Comparison of ENCODE assay signal across 10 cellular contexts in genomic region chr1:239997515-239998311, GRCh38.
A peak's percentile ranks its signal among the peaks of the same experiment; 100 is the strongest.
DNase-seq lines count a peak whose midpoint lies in the region; ATAC-seq lines count a peak whose summit lies in the region.
"Had no signal": no experiment of that assay in that cellular context is flagged by ENCODE, and none has a peak within 500 bp of the region (broad histone marks: within the 10 kb centered on the region; RNA-seq: fewer than 3 reads in every experiment).

No MANE protein-coding gene starts in this region.

- no peak overlapping the region for H3K27ac Mint-ChIP-seq in activated naive CD4-positive, alpha-beta T cell treated with anti-CD3 and anti-CD28 coated beads, Interleukin-2, amount 50 U/mL, for 24 hours
- no peak overlapping the region for H3K27ac Mint-ChIP-seq in activated naive CD4-positive, alpha-beta T cell treated with anti-CD3 and anti-CD28 coated beads for 36 hours

- H3K9me3 ChIP-seq in subcutaneous abdominal adipose tissue (ENCODE audit: control insufficient read depth in 5 of 5, low read length in 5 of 5): no peaks in the 10 kb centered on the region
- H3K9me3 ChIP-seq: gastrocnemius medialis had no signal

- no peak for DNase-seq in activated naive CD4-positive, alpha-beta T cell treated with anti-CD3 and anti-CD28 coated beads for 36 hours
- no peak for DNase-seq in activated T-cell treated with anti-CD3 and anti-CD28 coated beads, Interleukin-2, amount 50 U/mL, for 4 hours
- DNase-seq in iPS-NIHi7 (ENCODE audit: extremely low spot score) (peak; percentile 64), NCI-H1092 (lab: John Stamatoyannopoulos, UW) (no peak), foreskin melanocyte (no peak)
- DNase-seq: gastrocnemius medialis, NCI-H1436 had no signal

- H3K9me3 Mint-ChIP-seq in activated naive CD4-positive, alpha-beta T cell treated with anti-CD3 and anti-CD28 coated beads, Interleukin-2, amount 50 U/mL, for 24 hours: no peaks in the 10 kb centered on the region
- no peaks in the 10 kb centered on the region for H3K9me3 Mint-ChIP-seq in activated naive CD4-positive, alpha-beta T cell treated with anti-CD3 and anti-CD28 coated beads for 36 hours
- no peaks in the 10 kb centered on the region for H3K9me3 Mint-ChIP-seq in activated T-cell treated with anti-CD3 and anti-CD28 coated beads, Interleukin-2, amount 50 U/mL, for 4 hours

- ATAC-seq in activated T-cell treated with anti-CD3 and anti-CD28 coated beads, Interleukin-2, amount 50 U/mL, for 4 hours: peak; percentile 28 to 51
- no peak for ATAC-seq in GM19455 (IDR thresholded peaks at IDR 0.05; ENCODE audit: unreplicated experiment)
- ATAC-seq: gastrocnemius medialis had no signal

- H3K36me3 ChIP-seq in subcutaneous abdominal adipose tissue (ENCODE audit: control insufficient read depth in 5 of 5, insufficient read depth in 5 of 5, low read length in 5 of 5): no peaks in the 10 kb centered on the region
- H3K36me3 ChIP-seq: gastrocnemius medialis had no signal

- H3K9ac ChIP-seq in subcutaneous abdominal adipose tissue (ENCODE audit: low read length in 5 of 5): no peak overlapping the region

- H3K4me3 Mint-ChIP-seq in activated naive CD4-positive, alpha-beta T cell treated with anti-CD3 and anti-CD28 coated beads, Interleukin-2, amount 50 U/mL, for 24 hours: peak overlapping the region; percentile 79
- H3K4me3 Mint-ChIP-seq in activated naive CD4-positive, alpha-beta T cell treated with anti-CD3 and anti-CD28 coated beads for 36 hours: no peak overlapping the region
- no peak overlapping the region for H3K4me3 Mint-ChIP-seq in activated T-cell treated with anti-CD3 and anti-CD28 coated beads, Interleukin-2, amount 50 U/mL, for 4 hours

- H3K36me3 Mint-ChIP-seq in activated naive CD4-positive, alpha-beta T cell treated with anti-CD3 and anti-CD28 coated beads, Interleukin-2, amount 50 U/mL, for 24 hours: peaks cover 2% of the 10 kb centered on the region
- no peaks in the 10 kb centered on the region for H3K36me3 Mint-ChIP-seq in activated naive CD4-positive, alpha-beta T cell treated with anti-CD3 and anti-CD28 coated beads for 36 hours (ENCODE audit: low read depth)
- no peaks in the 10 kb centered on the region for H3K36me3 Mint-ChIP-seq in activated T-cell treated with anti-CD3 and anti-CD28 coated beads, Interleukin-2, amount 50 U/mL, for 4 hours (ENCODE audit: insufficient read depth)

- CTCF ChIA-PET in activated naive CD4-positive, alpha-beta T cell treated with anti-CD3 and anti-CD28 coated beads for 36 hours (lab: Charles Lee): no interaction called here

- intact Hi-C loops in activated naive CD4-positive, alpha-beta T cell treated with anti-CD3 and anti-CD28 coated beads for 36 hours (cut with micrococcal nuclease): no loop called here

- H3K4me1 ChIP-seq in subcutaneous abdominal adipose tissue (ENCODE audit: control insufficient read depth in 5 of 5, insufficient read depth in 5 of 5, low read length in 5 of 5): peaks cover 0 to 6% (median 0%) of the 10 kb centered on the region in 5 donors
- H3K4me1 ChIP-seq: gastrocnemius medialis had no signal

- H3K27me3 ChIP-seq in subcutaneous abdominal adipose tissue (ENCODE audit: control insufficient read depth in 5 of 5, insufficient read depth in 4 of 5, low read length in 5 of 5): peaks cover 21 to 36% (median 27%) of the 10 kb centered on the region in 5 donors

- H3K27me3 Mint-ChIP-seq in activated naive CD4-positive, alpha-beta T cell treated with anti-CD3 and anti-CD28 coated beads, Interleukin-2, amount 50 U/mL, for 24 hours: peaks cover 44% of the 10 kb centered on the region
- H3K27me3 Mint-ChIP-seq in activated naive CD4-positive, alpha-beta T cell treated with anti-CD3 and anti-CD28 coated beads for 36 hours (ENCODE audit: low read depth): peaks cover 54% of the 10 kb centered on the region
- peaks cover 51% of the 10 kb centered on the region for H3K27me3 Mint-ChIP-seq in activated T-cell treated with anti-CD3 and anti-CD28 coated beads, Interleukin-2, amount 50 U/mL, for 4 hours (ENCODE audit: low read depth)

- H3K4me3 ChIP-seq in subcutaneous abdominal adipose tissue (ENCODE audit: low read depth in 1 of 5, low read length in 5 of 5): peak overlapping the region in 4 of 5 donors; percentile 14 to 56 (median 42)

- H3K27ac ChIP-seq in subcutaneous abdominal adipose tissue (ENCODE audit: low read depth, low read length): no peak overlapping the region
- H3K27ac ChIP-seq: gastrocnemius medialis had no signal

- H3K4me1 Mint-ChIP-seq in activated naive CD4-positive, alpha-beta T cell treated with anti-CD3 and anti-CD28 coated beads, Interleukin-2, amount 50 U/mL, for 24 hours: peaks cover 8% of the 10 kb centered on the region
- peaks cover 6% of the 10 kb centered on the region for H3K4me1 Mint-ChIP-seq in activated naive CD4-positive, alpha-beta T cell treated with anti-CD3 and anti-CD28 coated beads for 36 hours (ENCODE audit: low read depth)
- H3K4me1 Mint-ChIP-seq in activated T-cell treated with anti-CD3 and anti-CD28 coated beads, Interleukin-2, amount 50 U/mL, for 4 hours (ENCODE audit: low read depth): peaks cover 2% of the 10 kb centered on the region
